In genomic region chr9:6076856-6077255, GRCh38 we compare ENCODE assay signal across 17 cellular contexts.
"Had no signal": no experiment of that assay in that cellular context is flagged by ENCODE, and none has a peak within 500 bp of the region (broad histone marks: within the 10 kb centered on the region; RNA-seq: fewer than 3 reads in every experiment).

No MANE protein-coding gene starts in this region.

- H3K9me3 ChIP-seq: esophagus muscularis mucosa, gastrocnemius medialis, heart right ventricle, sigmoid colon had no signal

- H3K4me1 ChIP-seq: sigmoid colon had no signal

- ATAC-seq: activated CD4-positive, alpha-beta T cell treated with anti-CD3 and anti-CD28 coated beads for 36 hours; gastrocnemius medialis; heart right ventricle; stimulated activated naive B cell treated with anti-CD40 and anti-IgM and Interleukin-4, amounts not matched to agents 10 μg/mL and 1 μg/mL and 100 μg/mL, for 72 hours had no signal

- H3K4me3 ChIP-seq: esophagus muscularis mucosa, gastrocnemius medialis, heart right ventricle, sigmoid colon had no signal

- H3K27ac ChIP-seq: esophagus muscularis mucosa, gastrocnemius medialis, heart right ventricle, sigmoid colon, VCaP had no signal

- H3K27me3 ChIP-seq: esophagus muscularis mucosa, gastrocnemius medialis, heart right ventricle, sigmoid colon had no signal

- H3K4me3 Mint-ChIP-seq: activated CD4-positive, alpha-beta memory T cell treated with anti-CD3 and anti-CD28 coated beads, Interleukin-2, amount 10 ng/mL, durations not matched to agents 7 days and 5 days; activated CD4-positive, alpha-beta T cell treated with anti-CD3 and anti-CD28 coated beads for 36 hours; activated naive CD4-positive, alpha-beta T cell treated with anti-CD3 and anti-CD28 coated beads, Interleukin-2, amount 10 ng/mL, durations not matched to agents 7 days and 5 days; activated T-helper 1 cell treated with anti-CD3 and anti-CD28 coated beads, Interleukin-12 subunit alpha, Interleukin-12 subunit beta, Interleukin-2, Interleukin-4 antibody, amounts not matched to agents 30 ng/mL and 10 ng/mL and 1 ng/mL, durations not matched to agents 14 hours and 24 hours and 36 hours; endodermal cell; nephron progenitor cell; stimulated activated naive B cell treated with anti-CD40 and anti-IgM and Interleukin-4, amounts not matched to agents 10 μg/mL and 1 μg/mL and 100 μg/mL, for 72 hours; type B pancreatic cell had no signal

- H3K36me3 Mint-ChIP-seq: activated naive CD4-positive, alpha-beta T cell treated with anti-CD3 and anti-CD28 coated beads, Interleukin-2, amount 10 ng/mL, durations not matched to agents 7 days and 5 days; stimulated activated naive B cell treated with anti-CD40 and anti-IgM and Interleukin-4, amounts not matched to agents 10 μg/mL and 1 μg/mL and 100 μg/mL, for 72 hours; type B pancreatic cell had no signal

- H3K27me3 Mint-ChIP-seq: activated CD4-positive, alpha-beta T cell treated with anti-CD3 and anti-CD28 coated beads for 36 hours; type B pancreatic cell had no signal

- H3K27ac Mint-ChIP-seq: activated CD4-positive, alpha-beta memory T cell treated with anti-CD3 and anti-CD28 coated beads, Interleukin-2, amount 10 ng/mL, durations not matched to agents 7 days and 5 days; activated CD4-positive, alpha-beta T cell treated with anti-CD3 and anti-CD28 coated beads for 36 hours; activated naive CD4-positive, alpha-beta T cell treated with anti-CD3 and anti-CD28 coated beads, Interleukin-2, amount 10 ng/mL, durations not matched to agents 7 days and 5 days; activated T-helper 1 cell treated with anti-CD3 and anti-CD28 coated beads, Interleukin-12 subunit alpha, Interleukin-12 subunit beta, Interleukin-2, Interleukin-4 antibody, amounts not matched to agents 30 ng/mL and 10 ng/mL and 1 ng/mL, durations not matched to agents 14 hours and 24 hours and 36 hours; endodermal cell; nephron progenitor cell; stimulated activated naive B cell treated with anti-CD40 and anti-IgM and Interleukin-4, amounts not matched to agents 10 μg/mL and 1 μg/mL and 100 μg/mL, for 72 hours; type B pancreatic cell had no signal

- DNase-seq: activated CD4-positive, alpha-beta memory T cell treated with anti-CD3 and anti-CD28 coated beads, Interleukin-2, amount 10 ng/mL, durations not matched to agents 7 days and 5 days; activated CD4-positive, alpha-beta T cell treated with anti-CD3 and anti-CD28 coated beads for 36 hours; activated CD8-positive, alpha-beta memory T cell treated with anti-CD3 and anti-CD28 coated beads, Interleukin-2, amount 50 U/mL, for 48 hours; activated naive CD4-positive, alpha-beta T cell treated with anti-CD3 and anti-CD28 coated beads, Interleukin-2, amount 10 ng/mL, durations not matched to agents 7 days and 5 days; endodermal cell; gastrocnemius medialis; heart right ventricle; kidney; nephron progenitor cell; sigmoid colon; stimulated activated CD4-positive, alpha-beta T cell treated with anti-CD3 and anti-CD28 coated beads, Interleukin-2, amount 100 ng/mL, for 24 hours; stimulated activated naive B cell treated with anti-CD40 and anti-IgM and Interleukin-4, amounts not matched to agents 10 μg/mL and 1 μg/mL and 100 μg/mL, for 72 hours; T1000 had no signal

- H3K9me3 Mint-ChIP-seq: activated CD4-positive, alpha-beta memory T cell treated with anti-CD3 and anti-CD28 coated beads, Interleukin-2, amount 10 ng/mL, durations not matched to agents 7 days and 5 days; activated naive CD4-positive, alpha-beta T cell treated with anti-CD3 and anti-CD28 coated beads, Interleukin-2, amount 10 ng/mL, durations not matched to agents 7 days and 5 days; activated T-helper 1 cell treated with anti-CD3 and anti-CD28 coated beads, Interleukin-12 subunit alpha, Interleukin-12 subunit beta, Interleukin-2, Interleukin-4 antibody, amounts not matched to agents 30 ng/mL and 10 ng/mL and 1 ng/mL, durations not matched to agents 14 hours and 24 hours and 36 hours; endodermal cell; stimulated activated naive B cell treated with anti-CD40 and anti-IgM and Interleukin-4, amounts not matched to agents 10 μg/mL and 1 μg/mL and 100 μg/mL, for 72 hours; type B pancreatic cell had no signal

- H3K36me3 ChIP-seq: esophagus muscularis mucosa, gastrocnemius medialis, heart right ventricle, sigmoid colon had no signal
